Comparison of ENCODE assay signal across 17 cellular contexts in the genomic region with DNA sequence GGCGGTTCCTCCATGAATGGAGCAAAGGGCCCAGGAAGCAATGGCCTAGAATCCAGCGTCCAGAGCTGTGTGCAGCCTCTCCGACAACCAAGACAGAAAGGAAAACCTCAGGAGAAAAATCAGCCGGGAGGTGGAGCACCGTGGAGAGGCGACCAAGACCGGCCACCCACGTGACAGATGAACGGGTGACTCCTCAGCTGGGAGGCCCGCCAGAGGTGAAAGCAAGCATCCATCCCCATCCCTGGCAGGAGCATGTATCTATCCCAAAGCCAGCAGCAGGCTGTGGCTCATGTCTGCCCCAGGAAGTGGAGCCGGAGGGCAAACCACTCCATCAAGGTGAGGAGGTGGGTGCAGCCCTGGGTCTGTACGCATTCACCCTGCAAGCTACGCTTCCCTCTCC. TPM values are rescaled to one million over a fixed set of nuclear protein-coding genes. Genes with fewer than 3 reads are reported as not detected.
A peak's percentile ranks its signal among the peaks of the same experiment; 100 is the strongest.
DNase-seq lines count a peak whose midpoint lies in the region; ATAC-seq, FAIRE-seq and TF ChIP-seq lines count a peak whose summit lies in the region.
"Had no signal": no experiment of that assay in that cellular context is flagged by ENCODE, and none has a peak within 500 bp of the region (broad histone marks: within the 10 kb centered on the region; RNA-seq: fewer than 3 reads in every experiment).

No MANE protein-coding gene starts in this region.

- CTCF ChIA-PET in Calu3 (lab: Charles Lee): interaction anchor here (0.6 kb wide), 1 partner anchor 106 kb away, joined by 3 read pairs; no protein-coding TSS in a partner anchor

- H3K79me1 ChIP-seq in trophoblast cell (ENCODE audit: low read length): peaks cover 8% of the 10 kb centered on the region

- no peak overlapping the region for H3K27ac ChIP-seq in astrocyte (ENCODE audit: low read depth, low read length)
- no peak overlapping the region for H3K27ac ChIP-seq in trophoblast cell (ENCODE audit: low read depth, low read length)

- H3K27me3 ChIP-seq in astrocyte (ENCODE audit: insufficient read depth, low read length) (no peaks in the 10 kb centered on the region), trophoblast cell (ENCODE audit: insufficient read depth, low read length) (no peaks in the 10 kb centered on the region)

- H3K9me3 ChIP-seq in astrocyte (ENCODE audit: insufficient read depth, low read depth, low read length) (peaks cover 5% of the 10 kb centered on the region), trophoblast cell (ENCODE audit: insufficient read depth, low read depth, low read length) (peaks cover 9% of the 10 kb centered on the region)

- H3K36me3 ChIP-seq in astrocyte (ENCODE audit: insufficient read depth, low read length) (no peaks in the 10 kb centered on the region), trophoblast cell (ENCODE audit: control insufficient read depth in 1 of 2, insufficient read depth in 2 of 2, low read length in 2 of 2) (no peaks in the 10 kb centered on the region)

- ATAC-seq in esophagus mucosa: no peak

- H3K9ac ChIP-seq in astrocyte (ENCODE audit: low read length) (no peak overlapping the region), trophoblast cell (ENCODE audit: low read length) (no peak overlapping the region)

- H3K18ac ChIP-seq in trophoblast cell (ENCODE audit: low read length): no peak overlapping the region

- H3K4me2 ChIP-seq in astrocyte (ENCODE audit: low read length): no peak overlapping the region
- H3K4me2 ChIP-seq in trophoblast cell (ENCODE audit: low read length): no peak overlapping the region

- intact Hi-C loops in Calu3 (cut with micrococcal nuclease; ENCODE audit: unreplicated experiment): loop anchor here (2.0 kb wide), 2 partner anchors 34 to 54 kb away; no protein-coding TSS in a partner anchor

- H2BK5ac ChIP-seq in trophoblast cell (ENCODE audit: low read depth, low read length, poor library complexity): no peak overlapping the region

- H4K20me1 ChIP-seq in astrocyte (ENCODE audit: insufficient read depth, low read length): no peaks in the 10 kb centered on the region

- H3K36me3 Mint-ChIP-seq in Calu3 (ENCODE audit: insufficient read depth, unreplicated experiment) (no peaks in the 10 kb centered on the region), astrocyte (ENCODE audit: low read depth, unreplicated experiment) (peaks cover 2% of the 10 kb centered on the region)
- H3K36me3 Mint-ChIP-seq: CD4-positive, alpha-beta memory T cell had no signal

- FAIRE-seq in astrocyte (lab: Jason Lieb, UNC): no peak
- FAIRE-seq: RCC 7860 had no signal

- BruUV-seq in Calu3 (replicated peaks; lab: Mats Ljungman, UMichigan): no TSS peak

- no peak overlapping the region for H3K23ac ChIP-seq in trophoblast cell (ENCODE audit: low read length)

- H3K9me3 Mint-ChIP-seq in Calu3 (ENCODE audit: low read depth, unreplicated experiment): no peaks in the 10 kb centered on the region
- peaks cover 10% of the 10 kb centered on the region for H3K9me3 Mint-ChIP-seq in astrocyte (ENCODE audit: unreplicated experiment)
- H3K9me3 Mint-ChIP-seq: CD4-positive, alpha-beta memory T cell had no signal

- no peak overlapping the region for H4K8ac ChIP-seq in trophoblast cell (ENCODE audit: low read depth, low read length)

- H4K91ac ChIP-seq in trophoblast cell (ENCODE audit: low read depth, low read length): no peak overlapping the region

- H3K27me3 Mint-ChIP-seq in Calu3 (ENCODE audit: unreplicated experiment) (no peaks in the 10 kb centered on the region), astrocyte (ENCODE audit: low read depth, unreplicated experiment) (peaks cover 8% of the 10 kb centered on the region)

- H3K4ac ChIP-seq in trophoblast cell (ENCODE audit: low read depth, low read length): no peak overlapping the region

- H2BK120ac ChIP-seq in trophoblast cell (ENCODE audit: insufficient read depth, low read length, poor library complexity): no peak overlapping the region

- peaks cover 31% of the 10 kb centered on the region for H3K4me1 ChIP-seq in astrocyte (ENCODE audit: insufficient read depth, low read length)
- H3K4me1 ChIP-seq in trophoblast cell (ENCODE audit: control insufficient read depth in 1 of 2, insufficient read depth in 2 of 2, low read length in 2 of 2): peaks cover 2 to 3% of the 10 kb centered on the region in 2 experiments

- H2AFZ ChIP-seq in astrocyte (ENCODE audit: low read depth, low read length) (no peak overlapping the region), trophoblast cell (ENCODE audit: insufficient read depth, low read length, poor library complexity) (no peak overlapping the region)

- H3K79me2 ChIP-seq in astrocyte (ENCODE audit: insufficient read depth, low read length) (no peaks in the 10 kb centered on the region), trophoblast cell (ENCODE audit: control insufficient read depth, insufficient read depth, low read length, poor library complexity) (no peaks in the 10 kb centered on the region)

- H2BK12ac ChIP-seq in trophoblast cell (ENCODE audit: low read length): peak overlapping the region; percentile 16

- H2AK5ac ChIP-seq in trophoblast cell (ENCODE audit: low read length): peak overlapping the region; percentile 57

- no CpG with 5 or more reads among the region's 13 CpGs for WGBS in trophoblast cell (ENCODE audit: extremely low coverage, insufficient coverage, insufficient read length)

- H3K4me3 Mint-ChIP-seq in Calu3 (ENCODE audit: low read depth, unreplicated experiment) (no peak overlapping the region), astrocyte (ENCODE audit: unreplicated experiment) (no peak overlapping the region)
- H3K4me3 Mint-ChIP-seq: CD4-positive, alpha-beta memory T cell had no signal

- no peak for TF ChIP-seq CTCF in Calu3 (IDR thresholded peaks at IDR 0.05; ENCODE audit: unreplicated experiment)
- TF ChIP-seq CTCF in astrocyte (IDR thresholded peaks at IDR 0.05; ENCODE audit: insufficient read depth, low read depth, low read length): no peak

- H3K14ac ChIP-seq in trophoblast cell (ENCODE audit: low read length): no peak overlapping the region

- H3K4me3 ChIP-seq in astrocyte (ENCODE audit: insufficient read depth, low read depth, low read length): no peak overlapping the region
- H3K4me3 ChIP-seq in trophoblast cell (ENCODE audit: low read depth, low read length): no peak overlapping the region

- DNase-seq in Calu3 (no peak), M059J (ENCODE audit: low read depth) (peak; percentile 46), astrocyte (ENCODE audit: low read depth) (peak; percentile 26), trophoblast cell (no peak), T1000 (lab: John Stamatoyannopoulos, UW) (no peak), CD1c-positive myeloid dendritic cell (ENCODE audit: extremely low spot score) (no peak)
- DNase-seq in activated CD8-positive, alpha-beta memory T cell treated with anti-CD3 and anti-CD28 coated beads, Interleukin-2, amount 50 U/mL, for 48 hours: no peak
- DNase-seq: ACHN; CD4-positive, alpha-beta memory T cell; GF-D8; Kasumi-1; MV-4-11; NCI-H1436; NCI-H2029 treated with DMSO at 0.1 percent for 48 hours; NCI-H510A had no signal

- H4K12ac ChIP-seq in trophoblast cell (ENCODE audit: low read depth, low read length): no peak overlapping the region

- H3K4me1 Mint-ChIP-seq in Calu3 (ENCODE audit: low read depth, unreplicated experiment) (peaks cover 31% of the 10 kb centered on the region), astrocyte (ENCODE audit: low read depth, unreplicated experiment) (peaks cover 2% of the 10 kb centered on the region)
- H3K4me1 Mint-ChIP-seq: CD4-positive, alpha-beta memory T cell had no signal

- H3K27ac Mint-ChIP-seq in Calu3 (ENCODE audit: unreplicated experiment) (peak overlapping the region; percentile 56), astrocyte (ENCODE audit: unreplicated experiment) (no peak overlapping the region)
- H3K27ac Mint-ChIP-seq: CD4-positive, alpha-beta memory T cell had no signal

RNA-seq across cellular contexts. Expression of a gene that starts 52.1 kb away (rescaled TPM):
- total RNA-seq in Calu3 (2022) (13.3 and 14.5 TPM in 2 replicates), astrocyte (6.1 and 8.1 TPM in 2 replicates), esophagus mucosa (0.08 TPM)
- total RNA-seq in M059J (2014; rRNA removed; shearing (Covaris generic)): 4.1 and 4.2 TPM in 2 replicates
- polyA plus RNA-seq in trophoblast cell (2013): 0.62 and 0.64 TPM in 2 replicates
- total RNA-seq: CD4-positive, alpha-beta memory T cell had no signal
- polyA plus RNA-seq: CD4-positive, alpha-beta memory T cell had no signal

Comparison
In these comparisons a context has a peak if more than half of its experiments do, and no peak if none do; other contexts are left out.
1. DNase-seq: peak in M059J (single experiment) and astrocyte (single experiment); none in Calu3 (single experiment), trophoblast cell (0 of 2), T1000 (single experiment), CD1c-positive myeloid dendritic cell (single experiment) and activated CD8-positive, alpha-beta memory T cell treated with anti-CD3 and anti-CD28 coated beads, Interleukin-2, amount 50 U/mL, for 48 hours (single experiment).